Comparison of ENCODE assay signal across 8 cellular contexts in the genomic region with DNA sequence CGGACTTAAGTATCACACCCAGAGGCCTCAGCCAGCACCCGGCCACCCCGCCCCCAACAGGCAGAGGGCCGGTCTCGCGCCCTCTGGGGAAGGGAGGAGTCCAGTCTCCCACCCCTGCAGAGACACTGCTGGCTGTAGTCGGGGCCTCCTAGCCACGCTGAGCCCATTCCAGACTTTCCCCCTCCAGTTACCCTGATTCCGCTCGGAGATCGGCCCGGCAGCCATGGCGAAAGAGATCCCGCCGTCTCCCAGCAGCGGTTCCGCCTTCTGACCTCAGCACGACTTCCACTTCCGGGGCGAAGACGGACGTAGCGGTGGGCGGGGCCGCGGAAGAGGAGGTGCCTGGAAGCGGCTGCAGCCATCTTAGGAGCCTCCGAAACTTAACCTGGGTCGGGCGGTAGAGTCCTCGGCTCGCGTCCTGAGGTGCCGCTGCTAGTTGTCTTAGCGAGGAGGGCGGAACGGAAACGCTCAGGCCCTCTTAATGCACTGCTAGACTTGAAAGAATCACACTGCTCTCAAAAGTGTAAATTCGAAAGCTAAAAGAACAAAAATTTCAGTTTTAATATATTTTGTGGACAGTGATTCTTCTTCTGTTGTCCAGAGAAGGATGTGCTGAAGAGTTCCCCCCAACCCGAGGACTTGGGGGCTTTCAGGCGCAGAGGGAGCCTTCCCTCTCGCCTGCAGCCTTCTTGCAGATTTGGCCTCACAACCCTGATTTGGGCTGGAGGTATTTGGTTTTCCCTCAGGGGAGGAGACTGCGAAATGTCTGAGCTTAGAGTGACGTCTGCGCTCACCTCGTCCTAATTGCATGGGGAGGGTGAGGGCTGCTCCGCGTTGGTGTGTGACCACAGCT. TPM values are rescaled to one million over a fixed set of nuclear protein-coding genes. Genes with fewer than 3 reads are reported as not detected.
DNase-seq lines count a peak whose midpoint lies in the region; ATAC-seq and TF ChIP-seq lines count a peak whose summit lies in the region.

A gene with protein sequence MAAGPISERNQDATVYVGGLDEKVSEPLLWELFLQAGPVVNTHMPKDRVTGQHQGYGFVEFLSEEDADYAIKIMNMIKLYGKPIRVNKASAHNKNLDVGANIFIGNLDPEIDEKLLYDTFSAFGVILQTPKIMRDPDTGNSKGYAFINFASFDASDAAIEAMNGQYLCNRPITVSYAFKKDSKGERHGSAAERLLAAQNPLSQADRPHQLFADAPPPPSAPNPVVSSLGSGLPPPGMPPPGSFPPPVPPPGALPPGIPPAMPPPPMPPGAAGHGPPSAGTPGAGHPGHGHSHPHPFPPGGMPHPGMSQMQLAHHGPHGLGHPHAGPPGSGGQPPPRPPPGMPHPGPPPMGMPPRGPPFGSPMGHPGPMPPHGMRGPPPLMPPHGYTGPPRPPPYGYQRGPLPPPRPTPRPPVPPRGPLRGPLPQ (minus strand): TSS at position 269 of the 853 bp plus-strand sequence. CDS start 44 bp downstream, at position 225.

- H3K4me1 ChIP-seq in lung (ENCODE audit: control insufficient read depth in 2 of 2, insufficient read depth in 2 of 2, low read length in 2 of 2) = peaks cover 7% of the 10 kb centered on the region in 2 donors

- H3K36me3 ChIP-seq in lung (ENCODE audit: control insufficient read depth in 2 of 2, insufficient read depth in 2 of 2, low read length in 2 of 2) = peaks cover 20 to 24% of the 10 kb centered on the region in 2 donors

- DNase-seq in COLO668 (lab: John Stamatoyannopoulos, UW; ENCODE audit: unreplicated experiment) (peak; percentile 98), GM20000 (ENCODE audit: low spot score) (peak; percentile 91), HS-5 (ENCODE audit: low read depth) (peak; percentile 70), NK-92 (lab: John Stamatoyannopoulos, UW; ENCODE audit: unreplicated experiment) (peak; percentile 55), lung (ENCODE audit: low spot score) (peak; percentile 96)
- peak; percentile 87 to 93 for DNase-seq in activated CD8-positive, alpha-beta memory T cell treated with anti-CD3 and anti-CD28 coated beads for 1 hour (ENCODE audit: extremely low read depth in 1 of 2, low read depth in 1 of 2)
- peak; percentile 93 for DNase-seq in effector CD4-positive, alpha-beta T cell
- DNase-seq in stimulated activated CD4-positive, alpha-beta T cell treated with anti-CD3 and anti-CD28 coated beads, TNF-alpha, amount 100 ng/mL, for 24 hours (ENCODE audit: low read depth in 3 of 3) = peak; percentile 90 to 94 (median 91)

- peak within 1 kb of the TSS; percentile 94 to 98 for H3K27ac ChIP-seq in lung (ENCODE audit: low read depth in 1 of 2, low read length in 1 of 2)

- no peaks in the 10 kb centered on the region for H3K27me3 ChIP-seq in lung (ENCODE audit: control insufficient read depth, insufficient read depth)

- TF ChIP-seq CTCF in GM20000 (IDR thresholded peaks at IDR 0.05; ENCODE audit: extremely low read depth, missing control alignments) = no peak
- no peak for TF ChIP-seq CTCF in lung (IDR thresholded peaks at IDR 0.05; ENCODE audit: control extremely low read depth, extremely low read depth)

- ATAC-seq in lung (ENCODE audit: insufficient read depth, low FRiP score) = peak; percentile 98

- no peaks in the 10 kb centered on the region for H3K9me3 ChIP-seq in lung (ENCODE audit: control insufficient read depth in 2 of 2, insufficient read depth in 1 of 2, low read length in 1 of 2)

- peak within 1 kb of the TSS; percentile 95 for H3K4me3 ChIP-seq in lung

- 0% methylated on average over 48 of the region's 48 CpGs for WGBS in lung, 2 donors

RNA-seq across cellular contexts. Expression of the gene that starts here (rescaled TPM):
- total RNA-seq in lung = 10 to 100 TPM; 19.6 to 48.1 TPM
- polyA plus RNA-seq in lung = 10 to 100 TPM; 37.2 to 38.3 TPM

Comparison
In these comparisons a context has a peak if more than half of its experiments do, and no peak if none do; other contexts are left out.
1. Peak in every context shown above with its lines: DNase-seq, ATAC-seq, H3K4me3 ChIP-seq and H3K27ac ChIP-seq.